ENCODE assay signal across 8 cellular contexts in the genomic region with DNA sequence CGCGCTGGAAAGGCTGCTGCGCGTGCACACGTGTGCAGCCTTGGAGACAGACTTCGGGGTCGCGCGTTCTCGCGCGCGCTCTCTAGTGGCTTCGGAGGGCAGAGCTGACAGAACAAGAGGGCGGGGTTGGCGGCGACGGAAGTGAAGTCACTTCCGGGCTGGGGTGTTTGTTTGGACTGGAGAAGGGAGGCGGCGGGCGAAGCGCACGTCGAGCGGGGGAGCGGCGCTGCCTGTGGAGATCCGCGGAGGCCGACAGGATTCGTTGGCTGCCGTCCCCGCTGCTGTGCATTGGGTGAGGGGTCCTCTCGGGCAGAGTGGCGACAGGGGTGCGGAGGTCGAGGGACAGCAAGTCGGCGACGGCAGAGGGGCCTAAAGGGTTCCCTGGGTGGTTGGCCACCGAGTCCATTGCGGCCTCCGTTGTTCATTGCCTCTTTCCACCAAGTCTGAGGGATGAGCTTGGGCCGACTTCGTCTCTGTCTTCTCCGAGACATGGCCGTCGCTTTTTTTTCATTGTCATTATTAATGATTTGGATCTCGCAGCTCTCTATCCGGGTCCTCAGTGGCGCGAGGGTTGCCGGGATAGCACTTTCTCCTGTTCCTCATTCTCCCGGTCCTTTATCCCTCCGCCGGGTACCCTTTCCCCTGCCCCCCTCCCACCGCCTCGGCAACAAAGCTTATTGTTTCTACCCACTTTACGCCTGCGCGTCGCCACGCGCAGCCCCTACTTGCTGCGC. TPM values are rescaled to one million over a fixed set of nuclear protein-coding genes. Genes with fewer than 3 reads are reported as not detected.
DNase-seq lines count a peak whose midpoint lies in the region; ATAC-seq and TF ChIP-seq lines count a peak whose summit lies in the region.

Gene PAIP2, plus strand, starts transcription at position 166 of the 734 bp plus-strand sequence. CDS start 21,931 bp downstream, outside the sequence.

- 0% methylated on average over 10 to 17 of the region's 66 CpGs for WGBS in gastroesophageal sphincter (ENCODE audit: low coverage in 1 of 2), 2 donors

- H3K4me1 Mint-ChIP-seq in activated naive CD4-positive, alpha-beta T cell treated with anti-CD3 and anti-CD28 coated beads for 36 hours (ENCODE audit: low read depth), result peaks cover 48% of the 10 kb centered on the region

- peak; percentile 92 for TF ChIP-seq CTCF in GM06990 (IDR thresholded peaks at IDR 0.05; ENCODE audit: insufficient read depth, low read length, poor library complexity, severe bottlenecking)
- peak; percentile 74 for TF ChIP-seq CTCF in HFF-Myc (IDR thresholded peaks at IDR 0.05; ENCODE audit: low read depth, low read length, missing control alignments)
- TF ChIP-seq CTCF in gastroesophageal sphincter (IDR thresholded peaks at IDR 0.05), result peak; percentile 43 to 90 (median 75)

- peak within 1 kb of the TSS; percentile 100 for H3K4me3 Mint-ChIP-seq in activated naive CD4-positive, alpha-beta T cell treated with anti-CD3 and anti-CD28 coated beads for 36 hours

- no peaks in the 10 kb centered on the region for H3K27me3 Mint-ChIP-seq in activated naive CD4-positive, alpha-beta T cell treated with anti-CD3 and anti-CD28 coated beads for 36 hours (ENCODE audit: low read depth)

- peaks cover 3 to 56% (median 7%) of the 10 kb centered on the region in 3 donors for H3K4me1 ChIP-seq in gastroesophageal sphincter

- CTCF ChIA-PET in activated naive CD4-positive, alpha-beta T cell treated with anti-CD3 and anti-CD28 coated beads for 36 hours (lab: Charles Lee), result interaction anchor here (0.6 to 2.9 kb wide), 11 partner anchors 9 to 292 kb away, joined by 3 to 14 read pairs (median 4); partner anchors contain the start of gene MATR3

- peak; percentile 86 to 92 for TF ChIP-seq POLR2A in gastroesophageal sphincter (IDR thresholded peaks at IDR 0.05)

- H3K36me3 ChIP-seq in GM06990 (ENCODE audit: control insufficient read depth, insufficient read depth, low read length) (no peaks in the 10 kb centered on the region; the same call in 1 of the 2 replicates), gastroesophageal sphincter (peaks cover 0 to 6% of the 10 kb centered on the region in 2 donors)

- no peaks in the 10 kb centered on the region for H3K9me3 Mint-ChIP-seq in activated naive CD4-positive, alpha-beta T cell treated with anti-CD3 and anti-CD28 coated beads for 36 hours

- peak within 1 kb of the TSS; percentile 93 to 98 (median 98) for H3K27ac ChIP-seq in gastroesophageal sphincter

- peak; percentile 97 for ATAC-seq in gastroesophageal sphincter

- no peak for TF ChIP-seq EP300 in gastroesophageal sphincter (IDR thresholded peaks at IDR 0.05)

- no peaks in the 10 kb centered on the region for H3K27me3 ChIP-seq in GM06990 (replicated peaks; ENCODE audit: control insufficient read depth, insufficient read depth, low read length)
- no peaks in the 10 kb centered on the region for H3K27me3 ChIP-seq in gastroesophageal sphincter

- peak within 1 kb of the TSS; percentile 99 for H3K27ac Mint-ChIP-seq in activated naive CD4-positive, alpha-beta T cell treated with anti-CD3 and anti-CD28 coated beads for 36 hours

- DNase-seq in GM06990 (ENCODE audit: extremely low read depth, insufficient read length) (peak; percentile 95), HFF-Myc (ENCODE audit: extremely low read depth, low read depth) (peak; percentile 91), NAMALWA (ENCODE audit: low spot score) (peak; percentile 98), SK-N-DZ (ENCODE audit: low spot score) (peak; percentile 98), non-pigmented ciliary epithelial cell (ENCODE audit: low read depth) (peak; percentile 85), superior temporal gyrus (ENCODE audit: extremely low spot score) (peak; percentile 98)
- DNase-seq in activated naive CD4-positive, alpha-beta T cell treated with anti-CD3 and anti-CD28 coated beads for 36 hours, result peak; percentile 99

- H3K9me3 ChIP-seq in gastroesophageal sphincter, result no peaks in the 10 kb centered on the region

- intact Hi-C loops in activated naive CD4-positive, alpha-beta T cell treated with anti-CD3 and anti-CD28 coated beads for 36 hours (cut with micrococcal nuclease), result loop anchor here (1.0 to 2.0 kb wide), 8 partner anchors 49 to 767 kb away; partner anchors contain the start of genes HSPA9, MATR3, SPATA24 and UBE2D2

- H3K4me3 ChIP-seq in GM06990 (replicated peaks; ENCODE audit: low read depth, low read length) (peak within 1 kb of the TSS; percentile 99), HFF-Myc (replicated peaks; ENCODE audit: low read depth, low read length) (peak within 1 kb of the TSS; percentile 97), gastroesophageal sphincter (peak within 1 kb of the TSS; percentile 80 to 86)

- peaks cover 5% of the 10 kb centered on the region for H3K36me3 Mint-ChIP-seq in activated naive CD4-positive, alpha-beta T cell treated with anti-CD3 and anti-CD28 coated beads for 36 hours (ENCODE audit: low read depth)

RNA-seq across cellular contexts. Expression of gene PAIP2, which starts in this region (rescaled TPM):
- 57.8 and 70.5 TPM in 2 replicates for polyA plus RNA-seq in SK-N-DZ (2014; cell fraction: cytosol; rRNA removed)
- polyA plus RNA-seq in SK-N-DZ (2014; cell fraction: nucleus; rRNA removed), result 47.7 and 60.8 TPM in 2 replicates
- total RNA-seq in activated naive CD4-positive, alpha-beta T cell treated with anti-CD3 and anti-CD28 coated beads for 36 hours, result 10 to 100 TPM; 68.8 to 74.3 TPM
- 100 to 1,000 TPM in 2 of 4 donors, 10 to 100 TPM in 2; 78.5 to 131 (median 93.3) TPM for total RNA-seq in gastroesophageal sphincter

Comparison
In these comparisons a context has a peak if more than half of its experiments do, and no peak if none do; other contexts are left out.
1. Peak in every context shown above with its lines: DNase-seq, ATAC-seq, H3K4me3 ChIP-seq and H3K27ac ChIP-seq.